ENCODE assay signal across 13 cellular contexts in the genomic region with DNA sequence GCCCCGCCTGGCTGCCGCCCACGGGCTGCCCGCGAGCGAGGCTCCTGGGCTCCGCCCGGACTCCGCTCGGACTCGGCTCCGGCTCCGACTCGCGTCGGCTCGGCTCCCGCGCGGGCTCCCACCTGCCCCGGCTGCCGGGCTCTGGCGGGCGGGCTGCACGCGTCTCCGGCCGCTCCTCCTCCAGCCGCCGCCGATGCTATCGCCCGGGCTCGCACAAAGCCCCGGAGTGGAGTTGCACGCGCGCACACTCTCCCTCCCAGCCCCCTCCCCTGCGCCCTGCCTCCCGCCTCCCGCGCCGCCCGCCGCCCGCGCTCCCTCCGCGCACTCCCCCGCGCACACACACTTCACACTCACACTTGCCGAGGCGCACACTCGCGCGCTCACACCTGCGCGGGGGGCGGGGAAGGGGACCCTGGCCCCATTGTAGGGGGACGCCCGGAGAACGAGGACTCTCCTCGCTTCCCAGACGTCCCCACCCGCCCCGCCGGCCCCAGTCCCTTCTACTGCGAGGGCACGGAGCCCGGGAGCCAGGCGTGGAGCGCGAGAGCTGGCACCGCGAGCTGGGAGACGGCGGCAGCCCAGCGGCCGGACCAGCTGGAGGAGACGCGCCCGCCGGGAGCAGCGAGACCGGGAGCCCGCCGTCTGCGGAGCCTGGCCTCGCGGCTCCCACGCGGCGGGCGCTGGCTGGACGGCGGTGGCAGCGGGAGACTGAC. TPM values are rescaled to one million over a fixed set of nuclear protein-coding genes. Genes with fewer than 3 reads are reported as not detected.
DNase-seq lines count a peak whose midpoint lies in the region; ATAC-seq and TF ChIP-seq lines count a peak whose summit lies in the region.
"Had no signal": no experiment of that assay in that cellular context is flagged by ENCODE, and none has a peak within 500 bp of the region (broad histone marks: within the 10 kb centered on the region; RNA-seq: fewer than 3 reads in every experiment).

A gene (minus strand): TSS at position 215 of the 713 bp plus-strand sequence. CDS start 407 bp downstream, outside the sequence.

- no peaks in the 10 kb centered on the region for H3K9me2 ChIP-seq in OCI-LY7 (ENCODE audit: insufficient read depth, low read length)

- no peak for TF ChIP-seq CTCF in OCI-LY7 (conservative IDR thresholded peaks at IDR 0.05; ENCODE audit: low read length)

- peaks cover 84% of the 10 kb centered on the region for H3K4me1 ChIP-seq in OCI-LY7 (ENCODE audit: insufficient read depth, low read length, poor library complexity, severe bottlenecking)
- no peaks in the 10 kb centered on the region for H3K4me1 ChIP-seq in effector memory CD4-positive, alpha-beta T cell (ENCODE audit: control insufficient read depth, insufficient read depth, low read length, poor library complexity, severe bottlenecking)
- H3K4me1 ChIP-seq: Caco-2, pancreas had no signal

- no peaks in the 10 kb centered on the region for H3K36me3 ChIP-seq in OCI-LY7 (ENCODE audit: insufficient read depth, low read length)
- H3K36me3 ChIP-seq in effector memory CD4-positive, alpha-beta T cell (ENCODE audit: control insufficient read depth, insufficient read depth, low read length): no peaks in the 10 kb centered on the region
- H3K36me3 ChIP-seq: pancreas had no signal

- H2AFZ ChIP-seq in OCI-LY7 (ENCODE audit: low read length): peak within 1 kb of the TSS; percentile 58

- H3K79me2 ChIP-seq in OCI-LY7 (ENCODE audit: insufficient read depth, low read depth, low read length): peaks cover 33% of the 10 kb centered on the region; the same call in 1 of the 2 replicates

- DNase-seq in left cardiac atrium (no peak), Right ventricle myocardium inferior (ENCODE audit: missing footprints) (no peak), OCI-LY7 (ENCODE audit: low spot score) (peak; percentile 66), iPS-NIHi11 (ENCODE audit: low spot score) (peak; percentile 56)
- no peak for DNase-seq in effector memory CD4-positive, alpha-beta T cell
- DNase-seq: activated CD8-positive, alpha-beta memory T cell treated with anti-CD3 and anti-CD28 coated beads for 24 hours; Caco-2; foreskin melanocyte; KG1 had no signal

- CTCF ChIA-PET in OCI-LY7 (lab: Charles Lee; ENCODE audit: unreplicated experiment): no interaction called here

- POLR2A ChIA-PET in OCI-LY7 (lab: Charles Lee): no interaction called here

- H3K9me3 ChIP-seq in OCI-LY7 (ENCODE audit: low read length): no peaks in the 10 kb centered on the region
- no peaks in the 10 kb centered on the region for H3K9me3 ChIP-seq in effector memory CD4-positive, alpha-beta T cell (ENCODE audit: control insufficient read depth, low read length)
- H3K9me3 ChIP-seq: Caco-2, pancreas had no signal

- H3K27me3 ChIP-seq in effector memory CD4-positive, alpha-beta T cell (replicated peaks; ENCODE audit: control insufficient read depth, insufficient read depth, low read length, poor library complexity, severe bottlenecking): peaks cover 28% of the 10 kb centered on the region

- intact Hi-C loops in left cardiac atrium (cut with DNase I): no loop called here
- intact Hi-C loops in Right ventricle myocardium inferior (cut with DNase I): loop anchor here (10.0 kb wide), 1 partner anchor 460 kb away; no protein-coding TSS in a partner anchor
- intact Hi-C loops in OCI-LY7 (cut with micrococcal nuclease; ENCODE audit: unreplicated experiment): loop anchor here (5.0 kb wide), 2 partner anchors 288 to 398 kb away; no protein-coding TSS in a partner anchor

- no peaks in the 10 kb centered on the region for H4K20me1 ChIP-seq in OCI-LY7 (ENCODE audit: insufficient read depth, low read length)

- H3K4me2 ChIP-seq in OCI-LY7 (ENCODE audit: low read length): peak within 1 kb of the TSS; percentile 64

- H3K27ac ChIP-seq in OCI-LY7 (ENCODE audit: low read depth, low read length, poor library complexity, severe bottlenecking): no peak within 1 kb of the TSS
- H3K27ac ChIP-seq in effector memory CD4-positive, alpha-beta T cell (ENCODE audit: insufficient read depth, low read length, poor library complexity, severe bottlenecking): no peak within 1 kb of the TSS
- H3K27ac ChIP-seq: pancreas had no signal

- BruUV-seq in OCI-LY7 (replicated peaks; lab: Mats Ljungman, UMichigan): no TSS peak

- peak; percentile 36 to 37 for ATAC-seq in left cardiac atrium
- ATAC-seq in Right ventricle myocardium inferior: no peak
- no peak for ATAC-seq in HG03439 (IDR thresholded peaks at IDR 0.05; ENCODE audit: unreplicated experiment)
- no peak for ATAC-seq in HG03196 (IDR thresholded peaks at IDR 0.05; ENCODE audit: unreplicated experiment)
- no peak for ATAC-seq in HG03097 (IDR thresholded peaks at IDR 0.05; ENCODE audit: low FRiP score, unreplicated experiment)

- H3K4me3 ChIP-seq in OCI-LY7 (ENCODE audit: low read depth, low read length, poor library complexity, severe bottlenecking): peak within 1 kb of the TSS; percentile 73
- H3K4me3 ChIP-seq in effector memory CD4-positive, alpha-beta T cell (ENCODE audit: insufficient read depth, low read depth, low read length, poor library complexity, severe bottlenecking): no peak within 1 kb of the TSS

RNA-seq across cellular contexts. Expression of the gene that starts here (rescaled TPM):
- total RNA-seq in left cardiac atrium (under 1 TPM; 0.85 to 0.89 TPM), Right ventricle myocardium inferior (0.65 TPM), OCI-LY7 (2022) (48.6 and 55.0 TPM in 2 replicates)
- 13.1 and 16.3 TPM in 2 replicates for total RNA-seq in OCI-LY7 (2014; rRNA removed; shearing (Covaris generic))
- total RNA-seq: Caco-2 had no signal

Comparison
In these comparisons a context has a peak if more than half of its experiments do, and no peak if none do; other contexts are left out.
1. intact Hi-C loops: an anchor here in Right ventricle myocardium inferior (10.0 kb wide) and OCI-LY7 (5.0 kb wide); none called in left cardiac atrium.
2. Peak in ATAC-seq in left cardiac atrium; RNA of the gene not detected or under 1 TPM.
3. DNase-seq: peak in OCI-LY7 (single experiment) and iPS-NIHi11 (single experiment); none in left cardiac atrium (single experiment), Right ventricle myocardium inferior (single experiment) and effector memory CD4-positive, alpha-beta T cell (0 of 3).